ENCODE assay signal across 17 cellular contexts in the genomic region with DNA sequence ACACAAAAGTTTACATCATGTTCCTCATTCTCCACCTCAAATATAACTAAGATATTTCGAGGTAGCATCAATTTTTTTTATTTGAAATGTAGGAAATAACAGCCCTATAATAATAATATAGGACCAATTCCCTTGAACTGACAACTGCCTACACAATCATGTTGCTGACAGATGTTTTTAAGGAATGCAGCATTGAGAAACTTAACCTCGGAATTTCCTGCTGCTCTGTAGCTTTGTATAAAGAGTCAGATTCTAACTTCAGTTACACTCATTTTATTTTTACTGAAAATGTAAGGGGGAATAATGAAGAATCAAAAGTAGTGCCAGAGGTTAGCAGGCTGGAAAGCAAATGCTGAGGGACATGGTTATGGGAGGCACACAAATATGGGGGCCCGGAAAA.
DNase-seq lines count a peak whose midpoint lies in the region; ATAC-seq and TF ChIP-seq lines count a peak whose summit lies in the region.
"Had no signal": no experiment of that assay in that cellular context is flagged by ENCODE, and none has a peak within 500 bp of the region (broad histone marks: within the 10 kb centered on the region; RNA-seq: fewer than 3 reads in every experiment).

No MANE protein-coding gene starts in this region.

- no peaks in the 10 kb centered on the region for H4K20me1 ChIP-seq in fibroblast of lung (ENCODE audit: control insufficient read depth, extremely low read depth, insufficient read depth, low read length)

- TF ChIP-seq CTCF in fibroblast of lung (conservative IDR thresholded peaks at IDR 0.05 in 1 of 2, IDR thresholded peaks at IDR 0.05 in 1 of 2; ENCODE audit: low read depth in 1 of 2, low read length in 2 of 2) (no peak), esophagus squamous epithelium (IDR thresholded peaks at IDR 0.05) (no peak), psoas muscle (IDR thresholded peaks at IDR 0.05) (no peak)

- H3K27ac ChIP-seq in fibroblast of lung (ENCODE audit: insufficient read depth, low read length) = no peak overlapping the region
- no peak overlapping the region for H3K27ac ChIP-seq in esophagus squamous epithelium
- H3K27ac ChIP-seq in psoas muscle = no peak overlapping the region

- no peak overlapping the region for H2AFZ ChIP-seq in fibroblast of lung (ENCODE audit: low read length)
- H2AFZ ChIP-seq: GM23338 had no signal

- H3K36me3 ChIP-seq in fibroblast of lung (ENCODE audit: control insufficient read depth, insufficient read depth, low read length) (no peaks in the 10 kb centered on the region), esophagus squamous epithelium (peaks cover 0 to 8% (median 0%) of the 10 kb centered on the region in 3 donors), psoas muscle (ENCODE audit: insufficient read depth in 1 of 2, low read depth in 1 of 2) (peaks cover 0 to 18% of the 10 kb centered on the region in 2 donors)

- H3K79me2 ChIP-seq in fibroblast of lung (ENCODE audit: control insufficient read depth, insufficient read depth, low read length) = no peaks in the 10 kb centered on the region

- peak; percentile 65 for DNase-seq in EH (ENCODE audit: low read depth)
- peak; percentile 7 for DNase-seq in MV-4-11 (lab: John Stamatoyannopoulos, UW)
- DNase-seq in fibroblast of lung (ENCODE audit: low read depth in 2 of 2) = peak; percentile 23 to 31
- DNase-seq in renal cortical epithelial cell (ENCODE audit: low read depth) = peak; percentile 17
- no peak for DNase-seq in posterior cingulate gyrus
- no peak for DNase-seq in esophagus squamous epithelium (lab: John Stamatoyannopoulos, UW)
- DNase-seq in psoas muscle = no peak
- DNase-seq: activated CD4-positive, alpha-beta T cell treated with anti-CD3 and anti-CD28 coated beads for 36 hours; activated CD8-positive, alpha-beta memory T cell treated with anti-CD3 and anti-CD28 coated beads, Interleukin-2, amount 10 ng/mL, durations not matched to agents 7 days and 5 days; Caco-2; effector memory CD4-positive, alpha-beta T cell; Karpas-422; NCI-H1105; NCI-H524; stimulated activated CD4-positive, alpha-beta T cell treated with anti-CD3 and anti-CD28 coated beads, Interleukin-12 subunit alpha, Interleukin-12 subunit beta, amount 100 ng/mL, for 4 hours had no signal

- H3K9me3 ChIP-seq in fibroblast of lung (ENCODE audit: control insufficient read depth, insufficient read depth, low read depth, low read length) = no peaks in the 10 kb centered on the region
- no peaks in the 10 kb centered on the region for H3K9me3 ChIP-seq in esophagus squamous epithelium
- H3K9me3 ChIP-seq in psoas muscle = no peaks in the 10 kb centered on the region
- H3K9me3 ChIP-seq: Caco-2 had no signal

- 70 to 74% methylated on average over 3 of the region's 3 CpGs for WGBS in esophagus squamous epithelium, 2 donors
- 58 to 79% (median 71%) methylated on average over 3 of the region's 3 CpGs for WGBS in psoas muscle, 3 donors

- no peak overlapping the region for H3K4me2 ChIP-seq in fibroblast of lung (ENCODE audit: extremely low read depth, insufficient read depth, low read length)
- H3K4me2 ChIP-seq: GM23338 had no signal

- intact Hi-C loops in posterior cingulate gyrus (cut with DNase I) = no loop called here
- intact Hi-C loops in esophagus squamous epithelium (cut with DNase I) = no loop called here
- intact Hi-C loops in psoas muscle (cut with DNase I) = no loop called here

- H3K4me1 ChIP-seq in fibroblast of lung (ENCODE audit: control insufficient read depth, extremely low read depth, insufficient read depth, low read length) (no peaks in the 10 kb centered on the region), esophagus squamous epithelium (no peaks in the 10 kb centered on the region), psoas muscle (no peaks in the 10 kb centered on the region)
- H3K4me1 ChIP-seq: Caco-2 had no signal

- H3K27me3 ChIP-seq in fibroblast of lung (ENCODE audit: control insufficient read depth, insufficient read depth, low read length) (no peaks in the 10 kb centered on the region), esophagus squamous epithelium (no peaks in the 10 kb centered on the region), psoas muscle (ENCODE audit: insufficient read depth in 3 of 3, low read length in 2 of 3) (no peaks in the 10 kb centered on the region)

- H3K9ac ChIP-seq in fibroblast of lung (ENCODE audit: insufficient read depth, low read length) = no peak overlapping the region

- ATAC-seq in psoas muscle = no peak
- ATAC-seq: activated CD4-positive, alpha-beta T cell treated with anti-CD3 and anti-CD28 coated beads for 36 hours; activated CD8-positive, alpha-beta memory T cell treated with anti-CD3 and anti-CD28 coated beads, Interleukin-2, amount 10 ng/mL, durations not matched to agents 7 days and 5 days; GM23338; Right ventricle myocardium inferior had no signal

- TF ChIP-seq POLR2A in esophagus squamous epithelium (IDR thresholded peaks at IDR 0.05) = no peak

- H3K4me3 ChIP-seq in fibroblast of lung (replicated peaks in 1 of 4; ENCODE audit: control extremely low read depth in 1 of 4, insufficient read depth in 1 of 4, low read depth in 3 of 4, low read length in 4 of 4) = no peak overlapping the region
- H3K4me3 ChIP-seq in esophagus squamous epithelium = no peak overlapping the region
- H3K4me3 ChIP-seq in psoas muscle = no peak overlapping the region
- H3K4me3 ChIP-seq: GM23338 had no signal

Comparison
In these comparisons a context has a peak if more than half of its experiments do, and no peak if none do; other contexts are left out.
1. DNase-seq: peak in EH (single experiment), MV-4-11 (single experiment), fibroblast of lung (2 of 2) and renal cortical epithelial cell (single experiment); none in posterior cingulate gyrus (0 of 10), esophagus squamous epithelium (single experiment) and psoas muscle (0 of 2).